ENCODE assay signal across 23 cellular contexts in the genomic region with DNA sequence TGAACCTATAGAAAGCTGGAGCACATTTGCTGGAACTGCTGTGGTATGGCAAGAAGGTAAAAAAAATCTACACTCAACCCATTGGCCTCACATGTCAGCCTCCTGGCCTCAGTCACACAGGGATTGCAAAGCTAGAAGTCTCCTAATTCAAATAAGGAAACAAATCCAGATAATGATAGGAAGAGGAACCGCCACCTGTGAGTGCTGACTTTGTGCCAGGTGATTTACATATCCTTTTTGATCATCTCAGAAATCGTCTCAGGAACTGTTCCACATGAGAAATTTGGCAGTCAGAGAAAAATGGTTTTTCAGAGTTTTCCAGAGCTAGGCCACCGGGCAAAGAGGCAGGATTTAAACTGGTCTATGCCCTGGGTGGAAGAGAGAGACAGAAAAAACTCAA. TPM values are rescaled to one million over a fixed set of nuclear protein-coding genes. Genes with fewer than 3 reads are reported as not detected.
"Had no signal": no experiment of that assay in that cellular context is flagged by ENCODE, and none has a peak within 500 bp of the region (broad histone marks: within the 10 kb centered on the region; RNA-seq: fewer than 3 reads in every experiment).

No MANE protein-coding gene starts in this region.

- H3K36me3 Mint-ChIP-seq: activated naive CD4-positive, alpha-beta T cell treated with anti-CD3 and anti-CD28 coated beads, Interleukin-2, amount 10 ng/mL, durations not matched to agents 7 days and 5 days; memory B cell had no signal

- H3K4me3 ChIP-seq: adrenal gland, body of pancreas, left lung, testis, upper lobe of right lung had no signal

- H3K4me1 Mint-ChIP-seq: activated B cell treated with CpG ODN at 0.5 μM for 24 hours; activated CD4-positive, alpha-beta T cell treated with anti-CD3 and anti-CD28 coated beads, Interleukin-2, amount 10 ng/mL, durations not matched to agents 24 days and 14 days; activated naive CD4-positive, alpha-beta T cell treated with anti-CD3 and anti-CD28 coated beads, Interleukin-2, amount 10 ng/mL, durations not matched to agents 7 days and 5 days; central memory CD8-positive, alpha-beta T cell; memory B cell; nephron progenitor cell had no signal

- H3K9me3 ChIP-seq: adrenal gland, body of pancreas, left lung, testis, upper lobe of right lung had no signal

- H3K4me3 Mint-ChIP-seq: activated B cell treated with CpG ODN at 0.5 μM for 24 hours; activated CD4-positive, alpha-beta T cell treated with anti-CD3 and anti-CD28 coated beads, Interleukin-2, amount 10 ng/mL, durations not matched to agents 24 days and 14 days; activated naive CD4-positive, alpha-beta T cell treated with anti-CD3 and anti-CD28 coated beads, Interleukin-2, amount 10 ng/mL, durations not matched to agents 7 days and 5 days; central memory CD8-positive, alpha-beta T cell; memory B cell; nephron progenitor cell; stimulated activated naive CD8-positive, alpha-beta T cell treated with anti-CD3 and anti-CD28 coated beads, Interleukin-15, Interleukin-2, amounts not matched to agents 100 ng/mL and 50 ng/mL, for 24 hours; T-helper 1 cell treated with Interleukin-12 subunit alpha and Interleukin-12 subunit beta and Interleukin-4 antibody, amounts not matched to agents 30 μg/mL and 1 μg/mL, for 36 hours had no signal

- H3K27ac Mint-ChIP-seq: activated B cell treated with CpG ODN at 0.5 μM for 24 hours; activated CD4-positive, alpha-beta T cell treated with anti-CD3 and anti-CD28 coated beads, Interleukin-2, amount 10 ng/mL, durations not matched to agents 24 days and 14 days; activated naive CD4-positive, alpha-beta T cell treated with anti-CD3 and anti-CD28 coated beads, Interleukin-2, amount 10 ng/mL, durations not matched to agents 7 days and 5 days; activated T-helper 2 cell treated with anti-CD3 and anti-CD28 coated beads, Interferon-gamma antibody, Interleukin-2, Interleukin-4, amounts not matched to agents 10 μg/mL and 5 μg/mL and 100 μg/mL, durations not matched to agents 14 hours and 24 hours and 36 hours; memory B cell; nephron progenitor cell; stimulated activated naive CD8-positive, alpha-beta T cell treated with anti-CD3 and anti-CD28 coated beads, Interleukin-15, Interleukin-2, amounts not matched to agents 100 ng/mL and 50 ng/mL, for 24 hours; T-helper 1 cell treated with Interleukin-12 subunit alpha and Interleukin-12 subunit beta and Interleukin-4 antibody, amounts not matched to agents 30 μg/mL and 1 μg/mL, for 36 hours had no signal

- DNase-seq: activated B cell treated with CpG ODN at 0.5 μM for 24 hours; activated CD4-positive, alpha-beta T cell treated with anti-CD3 and anti-CD28 coated beads, Interleukin-2, amount 10 ng/mL, durations not matched to agents 24 days and 14 days; activated CD8-positive, alpha-beta memory T cell treated with anti-CD3 and anti-CD28 coated beads for 24 hours; activated naive CD4-positive, alpha-beta T cell treated with anti-CD3 and anti-CD28 coated beads, Interleukin-2, amount 10 ng/mL, durations not matched to agents 7 days and 5 days; adrenal gland; dermis blood vessel endothelial cell; head of caudate nucleus; left lung; nephron progenitor cell; stimulated activated CD4-positive, alpha-beta T cell treated with anti-CD3 and anti-CD28 coated beads, Interleukin-2, amount 100 ng/mL, for 48 hours; stimulated activated CD8-positive, alpha-beta memory T cell treated with anti-CD3 and anti-CD28 coated beads, Interleukin-4, amount 100 ng/mL, for 48 hours; testis; upper lobe of right lung had no signal

- H3K27me3 ChIP-seq: adrenal gland, body of pancreas, testis had no signal

- H3K36me3 ChIP-seq: adrenal gland, left lung, upper lobe of right lung had no signal

- ATAC-seq: body of pancreas, left lung, sciatic nerve, upper lobe of right lung had no signal

- H3K9me3 Mint-ChIP-seq: activated B cell treated with CpG ODN at 0.5 μM for 24 hours; activated CD4-positive, alpha-beta T cell treated with anti-CD3 and anti-CD28 coated beads, Interleukin-2, amount 10 ng/mL, durations not matched to agents 24 days and 14 days; activated naive CD4-positive, alpha-beta T cell treated with anti-CD3 and anti-CD28 coated beads, Interleukin-2, amount 10 ng/mL, durations not matched to agents 7 days and 5 days; activated T-helper 2 cell treated with anti-CD3 and anti-CD28 coated beads, Interferon-gamma antibody, Interleukin-2, Interleukin-4, amounts not matched to agents 10 μg/mL and 5 μg/mL and 100 μg/mL, durations not matched to agents 14 hours and 24 hours and 36 hours; central memory CD8-positive, alpha-beta T cell; memory B cell; stimulated activated naive CD8-positive, alpha-beta T cell treated with anti-CD3 and anti-CD28 coated beads, Interleukin-15, Interleukin-2, amounts not matched to agents 100 ng/mL and 50 ng/mL, for 24 hours; T-helper 1 cell treated with Interleukin-12 subunit alpha and Interleukin-12 subunit beta and Interleukin-4 antibody, amounts not matched to agents 30 μg/mL and 1 μg/mL, for 36 hours had no signal

- H3K4me1 ChIP-seq: adrenal gland, left lung, testis, upper lobe of right lung had no signal

- H3K27ac ChIP-seq: adrenal gland, body of pancreas, left lung, testis, upper lobe of right lung had no signal

RNA-seq across cellular contexts. Expression of a gene that starts 1.0 kb away (rescaled TPM):
- total RNA-seq: activated B cell treated with CpG ODN at 0.5 μM for 24 hours; activated CD4-positive, alpha-beta T cell treated with anti-CD3 and anti-CD28 coated beads, Interleukin-2, amount 10 ng/mL, durations not matched to agents 24 days and 14 days; activated T-helper 2 cell treated with anti-CD3 and anti-CD28 coated beads, Interferon-gamma antibody, Interleukin-2, Interleukin-4, amounts not matched to agents 10 μg/mL and 5 μg/mL and 100 μg/mL, durations not matched to agents 14 hours and 24 hours and 36 hours; adrenal gland; body of pancreas; left lung; omental fat pad; sciatic nerve; testis; upper lobe of right lung had no signal
- polyA plus RNA-seq: adrenal gland, esophagus had no signal

RNA-seq across cellular contexts. Expression of a gene that starts 22.8 kb away (rescaled TPM):
- total RNA-seq: activated B cell treated with CpG ODN at 0.5 μM for 24 hours; activated CD4-positive, alpha-beta T cell treated with anti-CD3 and anti-CD28 coated beads, Interleukin-2, amount 10 ng/mL, durations not matched to agents 24 days and 14 days; activated T-helper 2 cell treated with anti-CD3 and anti-CD28 coated beads, Interferon-gamma antibody, Interleukin-2, Interleukin-4, amounts not matched to agents 10 μg/mL and 5 μg/mL and 100 μg/mL, durations not matched to agents 14 hours and 24 hours and 36 hours; adrenal gland; body of pancreas; dermis blood vessel endothelial cell; left lung; omental fat pad; pulmonary artery endothelial cell; sciatic nerve; upper lobe of right lung had no signal
- polyA plus RNA-seq: adrenal gland, esophagus had no signal

RNA-seq across cellular contexts. Expression of a gene that starts 33.2 kb away (rescaled TPM):
- total RNA-seq: activated B cell treated with CpG ODN at 0.5 μM for 24 hours; activated CD4-positive, alpha-beta T cell treated with anti-CD3 and anti-CD28 coated beads, Interleukin-2, amount 10 ng/mL, durations not matched to agents 24 days and 14 days; activated T-helper 2 cell treated with anti-CD3 and anti-CD28 coated beads, Interferon-gamma antibody, Interleukin-2, Interleukin-4, amounts not matched to agents 10 μg/mL and 5 μg/mL and 100 μg/mL, durations not matched to agents 14 hours and 24 hours and 36 hours; adrenal gland; body of pancreas; dermis blood vessel endothelial cell; left lung; omental fat pad; pulmonary artery endothelial cell; sciatic nerve; testis; upper lobe of right lung had no signal
- polyA plus RNA-seq: adrenal gland, esophagus had no signal
